ENCODE assay signal across 15 cellular contexts in the genomic region with DNA sequence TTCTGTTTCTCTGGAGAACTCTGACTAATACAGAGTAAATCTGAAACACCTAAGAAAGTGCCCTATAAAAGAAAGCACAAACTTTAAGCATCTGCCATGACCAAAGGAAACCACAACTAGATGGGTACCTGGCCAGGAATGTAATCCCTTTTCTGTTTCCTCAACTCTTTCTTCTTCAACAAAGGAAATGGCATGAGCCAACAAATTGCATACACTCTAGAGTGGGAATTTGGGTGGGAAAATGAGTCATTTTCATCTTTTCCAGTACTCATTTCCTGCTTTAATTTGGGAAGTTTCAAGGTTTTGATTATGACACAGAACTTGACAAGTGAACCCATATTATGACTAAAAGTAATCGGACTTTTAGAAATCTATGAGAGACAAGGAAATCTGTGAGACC.
A peak's percentile ranks its signal among the peaks of the same experiment; 100 is the strongest.
DNase-seq lines count a peak whose midpoint lies in the region; ATAC-seq and TF ChIP-seq lines count a peak whose summit lies in the region.
"Had no signal": no experiment of that assay in that cellular context is flagged by ENCODE, and none has a peak within 500 bp of the region (broad histone marks: within the 10 kb centered on the region; RNA-seq: fewer than 3 reads in every experiment).

No MANE protein-coding gene starts in this region.

- TF ChIP-seq CTCF in RWPE2 (IDR thresholded peaks at IDR 0.05; ENCODE audit: poor library complexity, severe bottlenecking) (no peak), astrocyte of the spinal cord (IDR thresholded peaks at IDR 0.05; ENCODE audit: low read depth, low read length) (no peak), esophagus muscularis mucosa (IDR thresholded peaks at IDR 0.05) (no peak)

- TF ChIP-seq POLR2A in esophagus muscularis mucosa (IDR thresholded peaks at IDR 0.05; ENCODE audit: low read depth), result no peak

- DNase-seq in HCEC 1CT (peak; percentile 25), RWPE2 (ENCODE audit: low spot score) (no peak), astrocyte of the spinal cord (ENCODE audit: low read depth, low spot score) (peak; percentile 15), NCI-H2227 (lab: John Stamatoyannopoulos, UW; ENCODE audit: unreplicated experiment) (no peak), esophagus muscularis mucosa (ENCODE audit: extremely low spot score) (no peak)
- no peak for DNase-seq in activated CD4-positive, alpha-beta T cell treated with anti-CD3 and anti-CD28 coated beads, Interleukin-2, amount 50 U/mL, for 4 hours
- DNase-seq: C1 segment of cervical spinal cord; Calu3; CD4-positive, alpha-beta T cell; DMS 273 treated with DMSO at 0.1 percent for 48 hours; EL; GOT3; H9; IMR-90 had no signal

- H3K36me3 ChIP-seq in RWPE2 (ENCODE audit: low read depth) (no peaks in the 10 kb centered on the region), esophagus muscularis mucosa (no peaks in the 10 kb centered on the region)

- intact Hi-C loops in esophagus muscularis mucosa (cut with DNase I), result no loop called here

- H3K27ac ChIP-seq in RWPE2 (ENCODE audit: poor library complexity, severe bottlenecking), result no peak overlapping the region
- H3K27ac ChIP-seq in esophagus muscularis mucosa (replicated peaks in 1 of 4), result no peak overlapping the region

- H3K4me3 ChIP-seq in RWPE2 (ENCODE audit: severe bottlenecking), result no peak overlapping the region
- no peak overlapping the region for H3K4me3 ChIP-seq in astrocyte of the spinal cord (ENCODE audit: low read depth, low read length)
- H3K4me3 ChIP-seq in esophagus muscularis mucosa, result no peak overlapping the region

- TF ChIP-seq EP300 in esophagus muscularis mucosa (IDR thresholded peaks at IDR 0.05), result no peak

- 89% methylated on average over 1 of the region's 1 CpG for WGBS in esophagus muscularis mucosa

- H3K9me3 ChIP-seq in RWPE2 (ENCODE audit: severe bottlenecking) (no peaks in the 10 kb centered on the region), esophagus muscularis mucosa (no peaks in the 10 kb centered on the region)

- in situ Hi-C loops in astrocyte of the spinal cord (cut with HindIII; ENCODE audit: low sequenced_read_pairs), result no loop called here

- H3K27me3 ChIP-seq in RWPE2 (ENCODE audit: insufficient read depth, poor library complexity, severe bottlenecking), result no peaks in the 10 kb centered on the region
- no peaks in the 10 kb centered on the region for H3K27me3 ChIP-seq in esophagus muscularis mucosa

- H3K4me1 ChIP-seq in RWPE2 (ENCODE audit: insufficient read depth, poor library complexity, severe bottlenecking), result peaks cover 4% of the 10 kb centered on the region
- no peaks in the 10 kb centered on the region for H3K4me1 ChIP-seq in esophagus muscularis mucosa

- ATAC-seq in RWPE2 (ENCODE audit: low read depth) (peak; percentile 40; the same call in 1 of the 3 replicates), GM21737 (IDR thresholded peaks at IDR 0.05; ENCODE audit: unreplicated experiment) (no peak)

Comparison
In these comparisons a context has a peak if more than half of its experiments do, and no peak if none do; other contexts are left out.
1. DNase-seq: peak in HCEC 1CT (single experiment) and astrocyte of the spinal cord (single experiment); none in RWPE2 (single experiment), NCI-H2227 (single experiment), activated CD4-positive, alpha-beta T cell treated with anti-CD3 and anti-CD28 coated beads, Interleukin-2, amount 50 U/mL, for 4 hours (0 of 2) and esophagus muscularis mucosa (single experiment).